In the genomic region with DNA sequence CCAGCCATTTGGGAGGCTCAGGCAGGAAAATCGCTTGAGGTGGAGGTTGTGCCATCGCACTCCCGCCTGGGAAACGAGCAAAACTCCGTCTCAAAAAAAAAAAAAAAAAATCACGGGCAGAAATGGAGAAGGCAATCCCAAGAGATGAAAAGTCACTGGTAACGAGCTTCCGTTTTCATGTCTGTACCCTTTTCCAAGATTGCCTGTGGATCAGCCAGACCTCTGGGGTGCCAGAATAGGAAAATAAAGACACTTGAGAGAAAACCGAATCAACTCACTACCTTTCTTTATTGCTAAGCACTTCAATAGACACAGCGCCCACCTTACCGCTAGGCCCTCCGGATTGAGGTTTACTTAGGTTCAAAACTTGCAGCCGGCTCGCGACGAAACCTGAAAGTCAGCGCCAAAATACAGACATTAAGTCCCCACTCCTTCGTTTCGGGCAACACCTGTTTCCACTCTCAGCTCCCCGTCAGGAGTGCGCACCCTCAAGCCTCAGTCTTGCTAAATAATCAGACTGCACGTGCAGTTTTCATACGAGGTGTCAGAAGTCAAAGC, we compare ENCODE assay signal across 8 cellular contexts. TPM values are rescaled to one million over a fixed set of nuclear protein-coding genes. Genes with fewer than 3 reads are reported as not detected.
DNase-seq lines count a peak whose midpoint lies in the region; ATAC-seq and TF ChIP-seq lines count a peak whose summit lies in the region.

No MANE protein-coding gene starts in this region.

- H3K4me3 ChIP-seq in heart left ventricle, result peak overlapping the region; percentile 48 to 98 (median 76)
- peak overlapping the region; percentile 81 to 95 for H3K4me3 ChIP-seq in left lung
- H3K4me3 ChIP-seq in thoracic aorta, result peak overlapping the region; percentile 74

- H3K4me1 ChIP-seq in heart left ventricle (peaks cover 22 to 90% (median 65%) of the 10 kb centered on the region in 12 donors), left lung (peaks cover 56 to 82% of the 10 kb centered on the region in 2 donors), thoracic aorta (ENCODE audit: control insufficient read depth in 1 of 2, low read depth in 2 of 2) (peaks cover 29 to 81% of the 10 kb centered on the region in 2 donors)

- intact Hi-C loops in heart left ventricle (cut with DNase I) (loop anchor here in 7 of 10 donors (1.0 to 10.0 kb wide), 11 partner anchors 48 to 150 kb away; a partner anchor contains a TSS), Right ventricle myocardium superior (cut with DNase I) (no loop called here), left lung (cut with DNase I) (loop anchor here in 1 of 2 donors (5.0 kb wide), 1 partner anchor 132 kb away; no protein-coding TSS in a partner anchor)

- H3K27me3 ChIP-seq in heart left ventricle, result no peaks in the 10 kb centered on the region
- H3K27me3 ChIP-seq in left lung, result peaks cover 0 to 6% of the 10 kb centered on the region in 2 donors
- H3K27me3 ChIP-seq in thoracic aorta (replicated peaks; ENCODE audit: insufficient read depth), result no peaks in the 10 kb centered on the region

- peaks cover 42% of the 10 kb centered on the region for H3K36me3 Mint-ChIP-seq in activated naive CD8-positive, alpha-beta T cell treated with anti-CD3 and anti-CD28 coated beads for 36 hours

- H3K9me3 ChIP-seq in heart left ventricle (no peaks in the 10 kb centered on the region), left lung (no peaks in the 10 kb centered on the region), thoracic aorta (no peaks in the 10 kb centered on the region)

- DNase-seq in heart left ventricle, result no peak
- no peak for DNase-seq in Right ventricle myocardium superior
- DNase-seq in activated naive CD8-positive, alpha-beta T cell treated with anti-CD3 and anti-CD28 coated beads for 36 hours, result no peak
- DNase-seq in left lung, result no peak
- no peak for DNase-seq in thoracic aorta (ENCODE audit: low spot score)
- no peak for DNase-seq in SKM-1 (lab: John Stamatoyannopoulos, UW; ENCODE audit: unreplicated experiment)
- no peak for DNase-seq in NCI-H2029 (lab: John Stamatoyannopoulos, UW)

- H3K36me3 ChIP-seq in heart left ventricle, result peaks cover 0 to 20% (median 5%) of the 10 kb centered on the region in 9 donors
- H3K36me3 ChIP-seq in left lung, result peaks cover 0 to 24% of the 10 kb centered on the region in 2 donors
- no peaks in the 10 kb centered on the region for H3K36me3 ChIP-seq in thoracic aorta

- peak overlapping the region; percentile 93 for H3K4me3 Mint-ChIP-seq in activated naive CD8-positive, alpha-beta T cell treated with anti-CD3 and anti-CD28 coated beads for 36 hours

- peak overlapping the region; percentile 96 for H3K27ac Mint-ChIP-seq in activated naive CD8-positive, alpha-beta T cell treated with anti-CD3 and anti-CD28 coated beads for 36 hours

- H3K27me3 Mint-ChIP-seq in activated naive CD8-positive, alpha-beta T cell treated with anti-CD3 and anti-CD28 coated beads for 36 hours, result peaks cover 12% of the 10 kb centered on the region

- peaks cover 42% of the 10 kb centered on the region for H3K4me1 Mint-ChIP-seq in activated naive CD8-positive, alpha-beta T cell treated with anti-CD3 and anti-CD28 coated beads for 36 hours

- no peak for TF ChIP-seq CTCF in heart left ventricle (IDR thresholded peaks at IDR 0.05)
- TF ChIP-seq CTCF in left lung (IDR thresholded peaks at IDR 0.05), result no peak
- no peak for TF ChIP-seq CTCF in thoracic aorta (IDR thresholded peaks at IDR 0.05)

- no peak for TF ChIP-seq POLR2A in heart left ventricle (IDR thresholded peaks at IDR 0.05)

- no peak for ATAC-seq in heart left ventricle
- no peak for ATAC-seq in Right ventricle myocardium superior (ENCODE audit: poor library complexity)
- ATAC-seq in left lung, result no peak
- ATAC-seq in thoracic aorta (ENCODE audit: insufficient number of reproducible peaks, low FRiP score, low read depth), result no peak
- ATAC-seq in GM18520 (IDR thresholded peaks at IDR 0.05; ENCODE audit: unreplicated experiment), result no peak

- 6 to 9% (median 6%) methylated on average over 17 to 23 of the region's 23 CpGs for WGBS in heart left ventricle, 4 donors

- H3K27ac ChIP-seq in heart left ventricle (peak overlapping the region; percentile 12 to 91 (median 81)), left lung (peak overlapping the region; percentile 62 to 93), thoracic aorta (peak overlapping the region; percentile 53 to 55)

- no peaks in the 10 kb centered on the region for H3K9me3 Mint-ChIP-seq in activated naive CD8-positive, alpha-beta T cell treated with anti-CD3 and anti-CD28 coated beads for 36 hours

RNA-seq across cellular contexts. Expression of a gene that starts 1.0 kb away (rescaled TPM):
- total RNA-seq in heart left ventricle, result 10 to 100 TPM; 20.2 to 40.2 (median 27.0) TPM
- polyA plus RNA-seq in heart left ventricle, result 10 to 100 TPM; 12.2 to 39.5 TPM
- 23.4 TPM for total RNA-seq in Right ventricle myocardium superior
- total RNA-seq in activated naive CD8-positive, alpha-beta T cell treated with anti-CD3 and anti-CD28 coated beads for 36 hours, result 10 to 100 TPM; 86.4 to 89.2 TPM
- 10 to 100 TPM; 69.5 to 88.1 TPM for total RNA-seq in left lung
- total RNA-seq in thoracic aorta, result 10 to 100 TPM; 34.1 to 54.8 TPM

RNA-seq across cellular contexts. Expression of a gene that starts 6.2 kb away (rescaled TPM):
- total RNA-seq in heart left ventricle (1 to 10 TPM in 4 of 9 donors, under 1 TPM in 5; 0.36 to 5.0 (median 0.75) TPM), Right ventricle myocardium superior (0.43 TPM), left lung (under 1 TPM; 0.73 to 0.84 TPM), thoracic aorta (not detected)
- 1 to 10 TPM in 1 of 2 donors, under 1 TPM in 1; 0.28 to 3.3 TPM for polyA plus RNA-seq in heart left ventricle
- total RNA-seq in activated naive CD8-positive, alpha-beta T cell treated with anti-CD3 and anti-CD28 coated beads for 36 hours, result under 1 TPM; 0.26 to 0.35 TPM

RNA-seq across cellular contexts. Expression of a gene that starts 18.9 kb away (rescaled TPM):
- total RNA-seq in heart left ventricle, result 100 to 1,000 TPM in 6 of 9 donors, 10 to 100 TPM in 3; 64.9 to 441 (median 110) TPM
- polyA plus RNA-seq in heart left ventricle, result 100 to 1,000 TPM in 1 of 2 donors, 10 to 100 TPM in 1; 90.6 to 105 TPM
- 82.8 TPM for total RNA-seq in Right ventricle myocardium superior
- 10 to 100 TPM; 52.6 to 54.5 TPM for total RNA-seq in activated naive CD8-positive, alpha-beta T cell treated with anti-CD3 and anti-CD28 coated beads for 36 hours
- total RNA-seq in left lung, result 10 to 100 TPM; 63.2 to 73.5 TPM
- total RNA-seq in thoracic aorta, result 1,000 to 10,000 TPM in 1 of 2 donors, 100 to 1,000 TPM in 1; 838 to 1,071 TPM

RNA-seq across cellular contexts. Expression of a gene that starts 41.8 kb away (rescaled TPM):
- total RNA-seq in heart left ventricle (1 to 10 TPM in 8 of 9 donors, under 1 TPM in 1; 0.77 to 7.0 (median 2.1) TPM), Right ventricle myocardium superior (5.3 TPM), left lung (under 1 TPM; 0.05 to 0.06 TPM), thoracic aorta (not detected)
- polyA plus RNA-seq in heart left ventricle, result 1 to 10 TPM in 1 of 2 donors, under 1 TPM in 1; 0.37 to 4.0 TPM
- 1 to 10 TPM; 1.8 to 3.4 TPM for total RNA-seq in activated naive CD8-positive, alpha-beta T cell treated with anti-CD3 and anti-CD28 coated beads for 36 hours

RNA-seq across cellular contexts. Expression of a gene that starts 50.6 kb away (rescaled TPM):
- total RNA-seq in heart left ventricle, result 10 to 100 TPM; 19.8 to 49.0 (median 22.8) TPM
- 10 to 100 TPM; 28.5 to 42.3 TPM for polyA plus RNA-seq in heart left ventricle
- total RNA-seq in Right ventricle myocardium superior, result 23.2 TPM
- total RNA-seq in activated naive CD8-positive, alpha-beta T cell treated with anti-CD3 and anti-CD28 coated beads for 36 hours, result 10 to 100 TPM; 89.5 to 92.3 TPM
- 10 to 100 TPM; 32.1 to 39.0 TPM for total RNA-seq in left lung
- total RNA-seq in thoracic aorta, result 10 to 100 TPM; 13.7 to 47.7 TPM
